ENCODE assay signal across 1 cellular context in the genomic region with DNA sequence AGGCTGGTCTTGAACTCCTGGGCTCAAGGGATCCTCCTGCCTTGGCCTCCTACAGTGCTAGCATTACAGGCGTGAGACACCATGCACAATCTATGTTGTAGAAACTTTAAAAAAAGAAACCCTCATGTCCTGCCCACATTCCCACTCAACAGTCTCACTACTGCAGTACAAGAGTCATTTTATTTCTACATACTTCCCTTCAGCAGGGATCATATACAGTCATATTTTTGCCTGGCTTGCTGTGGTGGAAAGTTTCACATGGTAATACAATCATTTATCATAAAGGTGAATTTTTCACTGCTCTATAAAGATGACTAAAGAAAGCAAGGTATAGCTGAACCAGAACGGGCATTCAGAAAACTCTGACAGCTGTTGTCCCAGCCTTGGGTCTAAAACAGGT.
TF ChIP-seq lines count a peak whose summit lies in the region.

No MANE protein-coding gene starts in this region.

TF ChIP-seq in GM12878, 131 proteins besides CTCF, POLR2A, EP300 and RAD21:
- TF ChIP-seq CHD4 (IDR thresholded peaks at IDR 0.05) (no peak), RUNX3 (IDR thresholded peaks at IDR 0.05; ENCODE audit: low read length) (peak; percentile 34; the same call in 1 of the 2 replicates), FOS (IDR thresholded peaks at IDR 0.05; ENCODE audit: borderline replicate concordance, extremely low read depth, insufficient read length) (no peak), NFIC (IDR thresholded peaks at IDR 0.05; ENCODE audit: low read depth, low read length) (0 out of 2 replicates have a peak, but pooled peaks have one; percentile 18), ZZZ3 (IDR thresholded peaks at IDR 0.05; ENCODE audit: control insufficient read depth, insufficient read length, low read depth) (no peak), CREB1 (IDR thresholded peaks at IDR 0.05; ENCODE audit: low read depth) (no peak)
- TF ChIP-seq, protein P1, sequence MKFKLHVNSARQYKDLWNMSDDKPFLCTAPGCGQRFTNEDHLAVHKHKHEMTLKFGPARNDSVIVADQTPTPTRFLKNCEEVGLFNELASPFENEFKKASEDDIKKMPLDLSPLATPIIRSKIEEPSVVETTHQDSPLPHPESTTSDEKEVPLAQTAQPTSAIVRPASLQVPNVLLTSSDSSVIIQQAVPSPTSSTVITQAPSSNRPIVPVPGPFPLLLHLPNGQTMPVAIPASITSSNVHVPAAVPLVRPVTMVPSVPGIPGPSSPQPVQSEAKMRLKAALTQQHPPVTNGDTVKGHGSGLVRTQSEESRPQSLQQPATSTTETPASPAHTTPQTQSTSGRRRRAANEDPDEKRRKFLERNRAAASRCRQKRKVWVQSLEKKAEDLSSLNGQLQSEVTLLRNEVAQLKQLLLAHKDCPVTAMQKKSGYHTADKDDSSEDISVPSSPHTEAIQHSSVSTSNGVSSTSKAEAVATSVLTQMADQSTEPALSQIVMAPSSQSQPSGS (IDR thresholded peaks at IDR 0.05; ENCODE audit: low read length) = 0 out of 2 replicates have a peak, but pooled peaks have one; percentile 23
